In the genomic region with DNA sequence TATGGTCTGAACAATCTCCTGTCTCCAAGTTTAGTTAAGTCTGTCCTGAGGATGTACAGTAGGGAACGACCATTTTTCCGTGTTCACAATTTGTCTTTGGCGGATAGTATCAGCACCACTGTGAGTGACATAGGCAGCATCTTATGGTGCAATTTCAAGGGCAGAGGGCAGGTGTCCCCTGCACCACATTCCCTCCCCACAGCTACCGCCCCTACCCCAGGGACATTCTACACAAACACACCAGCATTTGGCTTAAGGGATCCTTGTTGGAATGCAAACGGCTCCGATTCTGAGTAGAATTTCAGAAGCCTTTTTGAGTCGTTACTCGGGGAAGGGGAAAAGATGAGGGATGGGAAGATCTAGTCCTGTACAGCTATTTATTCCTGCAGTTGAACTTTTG, we compare ENCODE assay signal across 19 cellular contexts. TPM values are rescaled to one million over a fixed set of nuclear protein-coding genes. Genes with fewer than 3 reads are reported as not detected.
DNase-seq lines count a peak whose midpoint lies in the region; ATAC-seq, FAIRE-seq and TF ChIP-seq lines count a peak whose summit lies in the region.
"Had no signal": no experiment of that assay in that cellular context is flagged by ENCODE, and none has a peak within 500 bp of the region (broad histone marks: within the 10 kb centered on the region; RNA-seq: fewer than 3 reads in every experiment).

No MANE protein-coding gene starts in this region.

- H4K20me1 ChIP-seq in H1 (replicated peaks in 1 of 2; ENCODE audit: control insufficient read depth in 1 of 2, insufficient read depth in 2 of 2, low read length in 2 of 2) = no peaks in the 10 kb centered on the region

- no peaks in the 10 kb centered on the region for H3K79me1 ChIP-seq in H1 (ENCODE audit: low read depth, low read length)
- H3K79me1 ChIP-seq in mesendoderm (ENCODE audit: low read length) = no peaks in the 10 kb centered on the region

- H4K91ac ChIP-seq in H1 (replicated peaks; ENCODE audit: insufficient read length, low read length) = no peak overlapping the region

- no peak overlapping the region for H4K8ac ChIP-seq in H1 (ENCODE audit: extremely low read depth, insufficient read depth, low read length)
- H4K8ac ChIP-seq in mesendoderm (ENCODE audit: low read depth, low read length) = no peak overlapping the region

- H3K9ac ChIP-seq in H1 (replicated peaks in 1 of 4; ENCODE audit: extremely low read depth in 1 of 4, low read depth in 3 of 4, low read length in 3 of 4) (no peak overlapping the region), mesendoderm (ENCODE audit: low read length) (no peak overlapping the region)
- H3K9ac ChIP-seq: GM23248 had no signal

- ATAC-seq in heart right ventricle (no peak), right cardiac atrium (no peak), upper lobe of left lung (ENCODE audit: low FRiP score in 2 of 2) (no peak), GM19324 (IDR thresholded peaks at IDR 0.05; ENCODE audit: low FRiP score, unreplicated experiment) (no peak)
- ATAC-seq: GM12878 had no signal

- H3K79me2 ChIP-seq in H1 (ENCODE audit: control insufficient read depth in 1 of 2, insufficient read depth in 2 of 2, low read length in 2 of 2) = no peaks in the 10 kb centered on the region
- no peaks in the 10 kb centered on the region for H3K79me2 ChIP-seq in mesendoderm (ENCODE audit: control insufficient read depth, insufficient read depth, low read length)

- H2AK5ac ChIP-seq in H1 (ENCODE audit: low read depth, low read length) (no peak overlapping the region), mesendoderm (ENCODE audit: low read length) (no peak overlapping the region)

- H3K4me3 ChIP-seq in heart right ventricle = no peak overlapping the region
- H3K4me3 ChIP-seq in right cardiac atrium (ENCODE audit: low read length) = no peak overlapping the region
- no peak overlapping the region for H3K4me3 ChIP-seq in H1 (ENCODE audit: extremely low read depth in 1 of 4, insufficient read depth in 2 of 4, low read depth in 3 of 4, low read length in 4 of 4)
- no peak overlapping the region for H3K4me3 ChIP-seq in mesendoderm (ENCODE audit: low read length)
- H3K4me3 ChIP-seq in upper lobe of left lung = no peak overlapping the region
- H3K4me3 ChIP-seq: GM12878, GM23248 had no signal

- intact Hi-C loops in heart right ventricle (cut with DNase I) (loop anchor here in 4 of 10 donors (2.0 to 10.0 kb wide), 5 partner anchors 20 to 252 kb away; a partner anchor contains a TSS), right cardiac atrium (cut with DNase I) (no loop called here)

- H3K56ac ChIP-seq in H1 (replicated peaks; ENCODE audit: insufficient read length, low read depth, low read length) (no peak overlapping the region), mesendoderm (ENCODE audit: low read length) (no peak overlapping the region)

- TF ChIP-seq CTCF in heart right ventricle (IDR thresholded peaks at IDR 0.05) (no peak), H1 (IDR thresholded peaks at IDR 0.05; ENCODE audit: control extremely low read depth in 1 of 3, insufficient read depth in 1 of 3, low read depth in 1 of 3, low read length in 3 of 3) (peak in 2 of 3 experiments; percentile 30 to 34; a peak in 2 of 4 replicates), upper lobe of left lung (IDR thresholded peaks at IDR 0.05) (no peak)

- H3K4me2 ChIP-seq in H1 (ENCODE audit: insufficient read depth in 1 of 2, low read depth in 2 of 2, low read length in 2 of 2) (no peak overlapping the region), mesendoderm (ENCODE audit: low read length) (no peak overlapping the region)

- DNase-seq in heart right ventricle (no peak), right cardiac atrium (no peak), H1 (ENCODE audit: low read depth in 1 of 2, low spot score in 2 of 2) (no peak), mesendoderm (peak; percentile 45), upper lobe of left lung (no peak), NCI-H187 treated with DMSO at 0.1 percent for 48 hours (lab: John Stamatoyannopoulos, UW) (no peak), medulla oblongata (ENCODE audit: extremely low spot score) (no peak)
- DNase-seq: 8988T; CD4-positive, alpha-beta memory T cell; GM23248; KBM-7; NCI-H1417 treated with DMSO at 0.1 percent for 48 hours; NCI-H2029 treated with DMSO at 0.1 percent for 48 hours; NCI-H2171 treated with DMSO at 0.1 percent for 48 hours; NCI-H446 treated with DMSO at 0.1 percent for 48 hours; NCI-H774 had no signal

- H3K9me3 ChIP-seq in heart right ventricle (no peaks in the 10 kb centered on the region), right cardiac atrium (ENCODE audit: control insufficient read depth, low read length) (no peaks in the 10 kb centered on the region), H1 (ENCODE audit: insufficient read depth in 2 of 2, low read depth in 1 of 2, low read length in 1 of 2) (no peaks in the 10 kb centered on the region), upper lobe of left lung (no peaks in the 10 kb centered on the region)

- H2BK20ac ChIP-seq in H1 (ENCODE audit: low read length) = no peak overlapping the region

- CTCF ChIA-PET in H1 (lab: Charles Lee; ENCODE audit: partially characterized antibody) = interaction anchor here (0.8 to 2.3 kb wide), 5 partner anchors 9 to 250 kb away, joined by 3 to 7 read pairs (median 3); no protein-coding TSS in a partner anchor

- no peak for TF ChIP-seq EP300 in H1 (IDR thresholded peaks at IDR 0.05; ENCODE audit: borderline replicate concordance in 1 of 2, low read depth in 2 of 2, low read length in 2 of 2)
- no peak for TF ChIP-seq EP300 in upper lobe of left lung (IDR thresholded peaks at IDR 0.05)

- H3K18ac ChIP-seq in H1 (ENCODE audit: extremely low read depth, low read length) = no peak overlapping the region
- H3K18ac ChIP-seq in mesendoderm (ENCODE audit: low read length) = no peak overlapping the region

- H3K4me1 ChIP-seq in heart right ventricle (peaks cover 20 to 64% (median 52%) of the 10 kb centered on the region in 9 donors), right cardiac atrium (ENCODE audit: control insufficient read depth, insufficient read depth, low read length) (peaks cover 10% of the 10 kb centered on the region), H1 (replicated peaks in 1 of 4; ENCODE audit: control insufficient read depth in 3 of 4, insufficient read depth in 4 of 4, low read length in 3 of 4) (no peaks in the 10 kb centered on the region; a peak in 1 of 7 replicates), mesendoderm (ENCODE audit: control insufficient read depth, low read depth, low read length) (no peaks in the 10 kb centered on the region), upper lobe of left lung (peaks cover 28 to 36% (median 34%) of the 10 kb centered on the region in 4 donors)

- no peak overlapping the region for H2BK120ac ChIP-seq in H1 (replicated peaks; ENCODE audit: low read depth, low read length)
- no peak overlapping the region for H2BK120ac ChIP-seq in mesendoderm (ENCODE audit: low read depth, low read length)

- no peak overlapping the region for H2BK15ac ChIP-seq in H1 (ENCODE audit: low read length)
- H2BK15ac ChIP-seq in mesendoderm (replicated peaks; ENCODE audit: low read depth) = no peak overlapping the region

- FAIRE-seq in H1 (lab: Jason Lieb, UNC) = no peak
- FAIRE-seq: GM12878 had no signal

- peaks cover 3% of the 10 kb centered on the region; the same call in 1 of the 2 replicates for H3K23me2 ChIP-seq in H1 (ENCODE audit: low read depth, low read length)

- H3K4ac ChIP-seq in H1 (replicated peaks; ENCODE audit: insufficient read length, low read depth, low read length) (no peak overlapping the region), mesendoderm (ENCODE audit: low read depth, low read length) (no peak overlapping the region)

- TF ChIP-seq POLR2A in H1 (IDR thresholded peaks at IDR 0.05; ENCODE audit: control extremely low read depth in 1 of 2, low read depth in 2 of 2, low read length in 2 of 2) (no peak), upper lobe of left lung (IDR thresholded peaks at IDR 0.05) (no peak)

- H2BK12ac ChIP-seq in H1 (ENCODE audit: low read depth, low read length) = no peak overlapping the region

- peak; percentile 33 to 50; a peak in 3 of 4 replicates for TF ChIP-seq RAD21 in H1 (IDR thresholded peaks at IDR 0.05 in 1 of 2, conservative IDR thresholded peaks at IDR 0.05 in 1 of 2; ENCODE audit: low read depth in 2 of 2, low read length in 2 of 2)

- H3K27me3 ChIP-seq in heart right ventricle (peaks cover 0 to 5% (median 0%) of the 10 kb centered on the region in 7 donors), right cardiac atrium (ENCODE audit: control insufficient read depth, insufficient read depth) (no peaks in the 10 kb centered on the region), H1 (replicated peaks in 1 of 4; ENCODE audit: control insufficient read depth in 3 of 4, extremely low read depth in 1 of 4, insufficient read depth in 3 of 4, low read length in 3 of 4) (no peaks in the 10 kb centered on the region), mesendoderm (ENCODE audit: insufficient read depth, low read length, poor library complexity) (no peaks in the 10 kb centered on the region), upper lobe of left lung (no peaks in the 10 kb centered on the region)

- POLR2A ChIA-PET in H1 (lab: Charles Lee; ENCODE audit: partially characterized antibody) = no interaction called here

- 65 to 66% methylated on average over 8 of the region's 8 CpGs for WGBS in heart right ventricle, 2 donors
- WGBS in right cardiac atrium = 68% methylated on average over 8 of the region's 8 CpGs
- 74% methylated on average over 8 of the region's 8 CpGs; no CpG with 5 or more reads in 1 of the 2 experiments for WGBS in H1 (ENCODE audit: extremely low coverage in 1 of 2, insufficient coverage in 1 of 2, insufficient read length in 1 of 2, insufficient replicate concordance in 2 of 2, low coverage in 1 of 2, low lambda C conversion rate in 2 of 2, missing lambda C conversion rate in 1 of 2), 2 experiments
- no CpG with 5 or more reads among the region's 8 CpGs for WGBS in mesendoderm (ENCODE audit: extremely low coverage, insufficient coverage, low lambda C conversion rate)
- 90 to 94% methylated on average over 8 of the region's 8 CpGs for WGBS in upper lobe of left lung, 2 donors

- H3K23ac ChIP-seq in H1 (ENCODE audit: insufficient read length) (no peak overlapping the region), mesendoderm (ENCODE audit: low read length) (no peak overlapping the region)

- no peak overlapping the region for H4K5ac ChIP-seq in H1 (ENCODE audit: insufficient read length, low read depth, low read length)
- no peak overlapping the region for H4K5ac ChIP-seq in mesendoderm (ENCODE audit: low read length)

- H3K27ac ChIP-seq in heart right ventricle (peak overlapping the region; percentile 66 to 93 (median 86)), right cardiac atrium (ENCODE audit: low read length) (no peak overlapping the region), H1 (ENCODE audit: low read depth, low read length) (no peak overlapping the region), mesendoderm (ENCODE audit: low read depth, low read length) (no peak overlapping the region), upper lobe of left lung (peak overlapping the region in 3 of 4 donors; percentile 85 to 90 (median 85))
- H3K27ac ChIP-seq: GM23248, RWPE1 had no signal

- no peak overlapping the region for H3K14ac ChIP-seq in H1 (ENCODE audit: insufficient read length)

- H3K36me3 ChIP-seq in heart right ventricle = peaks cover 0 to 6% (median 0%) of the 10 kb centered on the region in 9 donors
- no peaks in the 10 kb centered on the region for H3K36me3 ChIP-seq in H1 (ENCODE audit: control insufficient read depth in 2 of 4, insufficient read depth in 4 of 4, low read length in 3 of 4)
- no peaks in the 10 kb centered on the region for H3K36me3 ChIP-seq in mesendoderm (ENCODE audit: control insufficient read depth, insufficient read depth, low read length)
- H3K36me3 ChIP-seq in upper lobe of left lung = no peaks in the 10 kb centered on the region

- H2BK5ac ChIP-seq in H1 (ENCODE audit: low read depth, low read length) (no peak overlapping the region), mesendoderm (ENCODE audit: low read length) (no peak overlapping the region)

- H2AFZ ChIP-seq in H1 (ENCODE audit: low read length) = no peak overlapping the region
- H2AFZ ChIP-seq: GM23248 had no signal

RNA-seq across cellular contexts. Expression of a gene that starts 25.1 kb away (rescaled TPM):
- 10 to 100 TPM; 19.8 to 38.8 (median 27.5) TPM for total RNA-seq in heart right ventricle
- 1 to 10 TPM; 4.9 to 8.3 TPM for polyA plus RNA-seq in heart right ventricle
- 10 to 100 TPM; 22.7 to 30.4 (median 25.9) TPM for total RNA-seq in right cardiac atrium
- 6.8 TPM for polyA plus RNA-seq in right cardiac atrium
- total RNA-seq in H1 (2021; fragmentation: NEBNext Ultra II Directional; extraction: Animal tissue kit (Norgen Biotek cat#: 25700)) = 60.2 and 61.8 TPM in 2 replicates
- polyA plus RNA-seq in H1 (2011; rRNA removed) = 8.1 and 11.9 TPM in 2 replicates
- 15.2 TPM for polyA plus RNA-seq in H1 (2011; cell fraction: cytosol; rRNA removed)
- polyA plus RNA-seq in H1 (2011; cell fraction: nucleus; rRNA removed) = 33.2 TPM
- 18.4 to 26.5 TPM (median 24.5 TPM) in 4 replicates for polyA plus RNA-seq in H1 (2012, experiment 1 of 2)
- polyA plus RNA-seq in H1 (2012, experiment 2 of 2) = 1.2 TPM
- polyA plus RNA-seq in H1 (2013, experiment 1 of 2) = 64.6 TPM
- 66.0 TPM for polyA plus RNA-seq in H1 (2013, experiment 2 of 2)
- polyA minus RNA-seq in H1 (2011; rRNA and poly(A)+ RNA removed) = 93.2 and 119 TPM in 2 replicates
- polyA minus RNA-seq in H1 (2011; cell fraction: cytosol; rRNA and poly(A)+ RNA removed) = 46.0 TPM
- polyA minus RNA-seq in H1 (2011; cell fraction: nucleus; rRNA and poly(A)+ RNA removed) = 149 TPM
- 76.8 TPM for polyA plus RNA-seq in mesendoderm (2013, experiment 1 of 2)
- polyA plus RNA-seq in mesendoderm (2013, experiment 2 of 2) = 79.1 TPM
- 100 to 1,000 TPM in 1 of 6 donors, 10 to 100 TPM in 5; 57.7 to 106 (median 75.1) TPM for total RNA-seq in upper lobe of left lung

Comparison
In these comparisons a context has a peak if more than half of its experiments do, and no peak if none do; other contexts are left out.
1. H3K27ac ChIP-seq: peak in heart right ventricle (10 of 10) and upper lobe of left lung (3 of 4); none in right cardiac atrium (single experiment), H1 (single experiment) and mesendoderm (single experiment).
2. CTCF ChIP-seq: peak in H1 (2 of 3); none in heart right ventricle (0 of 9) and upper lobe of left lung (0 of 6).